8 cellular contexts compared by ENCODE assay signal in the genomic region with DNA sequence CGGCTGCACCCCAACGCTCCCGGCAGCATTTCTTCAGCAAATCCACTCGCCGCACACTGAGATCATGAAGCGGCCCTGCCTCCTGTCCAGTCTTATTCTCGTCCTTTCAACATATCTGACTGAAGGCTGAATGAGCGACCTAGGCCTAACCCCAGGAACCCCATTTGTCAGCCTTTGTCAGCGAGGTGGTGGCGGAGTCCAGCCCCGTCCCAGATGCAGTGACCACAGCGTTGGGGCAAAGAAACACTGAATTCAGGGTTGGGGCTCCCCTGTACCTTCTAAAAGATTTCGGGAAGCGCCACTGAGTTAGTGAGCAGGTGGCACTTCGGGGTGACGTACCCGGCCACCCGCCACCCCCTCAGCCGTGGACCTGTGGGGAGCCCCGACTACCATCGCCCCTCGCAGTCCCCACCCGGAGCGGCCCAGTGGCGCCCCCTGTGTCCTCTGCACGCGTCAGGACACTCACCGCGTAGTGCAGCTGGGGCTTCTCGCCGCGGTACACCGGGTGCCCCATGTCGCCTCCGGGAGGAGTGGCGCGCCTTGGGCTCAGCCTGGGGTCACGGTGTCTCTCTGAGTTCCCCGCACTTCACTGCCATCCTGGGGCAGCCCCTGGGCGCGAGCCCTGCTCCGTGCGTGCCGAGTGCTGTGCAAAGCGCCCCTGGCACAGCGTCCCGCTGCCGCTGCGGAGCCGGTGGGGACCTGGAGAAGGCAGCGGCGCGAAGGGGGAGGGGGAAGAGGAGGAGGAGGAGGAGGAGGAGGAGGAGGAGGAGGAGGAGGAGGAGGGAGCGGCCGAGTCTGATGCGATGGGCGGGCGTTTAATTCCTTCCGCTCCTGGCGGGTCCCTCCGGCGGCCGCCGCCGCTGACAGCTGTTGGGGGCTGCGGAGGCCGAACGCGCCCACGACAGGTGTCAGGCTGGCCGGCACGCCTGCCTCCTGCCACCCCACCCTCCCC.
DNase-seq lines count a peak whose midpoint lies in the region; ATAC-seq and TF ChIP-seq lines count a peak whose summit lies in the region.

No MANE protein-coding gene starts in this region.

- DNase-seq in GM13976 (ENCODE audit: low spot score) (peak; percentile 43), MM.1S (peak; percentile 77), fibroblast of villous mesenchyme (ENCODE audit: low read depth) (no peak), osteocyte (ENCODE audit: extremely low spot score, unreplicated experiment) (no peak), OCI-M1 (lab: John Stamatoyannopoulos, UW) (no peak)
- no peak for DNase-seq in T-helper 2 cell treated with Interferon-gamma antibody and Interleukin-4, amounts not matched to agents 5 μg/mL and 100 μg/mL, for 36 hours (ENCODE audit: low spot score)

- ATAC-seq in GM21360 (IDR thresholded peaks at IDR 0.05; ENCODE audit: unreplicated experiment) (no peak), HG03354 (IDR thresholded peaks at IDR 0.05; ENCODE audit: poor library complexity, severe bottlenecking, unreplicated experiment) (no peak)

- H4K20me1 ChIP-seq in MM.1S (ENCODE audit: insufficient read depth, low read length), result no peaks in the 10 kb centered on the region

- in situ Hi-C loops in GM13976 (cut with MboI; ENCODE audit: low sequenced_read_pairs, unreplicated experiment), result no loop called here

- H3K27ac Mint-ChIP-seq in osteocyte (ENCODE audit: unreplicated experiment), result peak overlapping the region; percentile 27
- H3K27ac Mint-ChIP-seq in T-helper 2 cell treated with Interferon-gamma antibody and Interleukin-4, amounts not matched to agents 5 μg/mL and 100 μg/mL, for 36 hours, result no peak overlapping the region

- H3K27me3 Mint-ChIP-seq in osteocyte (ENCODE audit: unreplicated experiment), result no peaks in the 10 kb centered on the region
- peaks cover 18% of the 10 kb centered on the region for H3K27me3 Mint-ChIP-seq in T-helper 2 cell treated with Interferon-gamma antibody and Interleukin-4, amounts not matched to agents 5 μg/mL and 100 μg/mL, for 36 hours (ENCODE audit: low read depth)

- H3K4me3 ChIP-seq in MM.1S (ENCODE audit: low read length) (peak overlapping the region; percentile 77), fibroblast of villous mesenchyme (ENCODE audit: low read depth, low read length) (peak overlapping the region; percentile 59)

- H3K9ac ChIP-seq in MM.1S (ENCODE audit: low read length), result peak overlapping the region; percentile 96

- H3K4me1 ChIP-seq in MM.1S (ENCODE audit: low read length), result peaks cover 49% of the 10 kb centered on the region

- H3K79me2 ChIP-seq in MM.1S (ENCODE audit: low read length), result peaks cover 48% of the 10 kb centered on the region

- H3K9me3 ChIP-seq in MM.1S (replicated peaks; ENCODE audit: insufficient read depth, low read length), result no peaks in the 10 kb centered on the region

- peak overlapping the region; percentile 100 for H3K27ac ChIP-seq in MM.1S (ENCODE audit: low read length)

- peaks cover 19% of the 10 kb centered on the region for H3K9me3 Mint-ChIP-seq in osteocyte (ENCODE audit: unreplicated experiment)
- no peaks in the 10 kb centered on the region for H3K9me3 Mint-ChIP-seq in T-helper 2 cell treated with Interferon-gamma antibody and Interleukin-4, amounts not matched to agents 5 μg/mL and 100 μg/mL, for 36 hours

- no peaks in the 10 kb centered on the region for H3K27me3 ChIP-seq in MM.1S (replicated peaks; ENCODE audit: insufficient read depth, low read length)

- no peaks in the 10 kb centered on the region for H3K36me3 Mint-ChIP-seq in osteocyte (ENCODE audit: unreplicated experiment)
- no peaks in the 10 kb centered on the region for H3K36me3 Mint-ChIP-seq in T-helper 2 cell treated with Interferon-gamma antibody and Interleukin-4, amounts not matched to agents 5 μg/mL and 100 μg/mL, for 36 hours (ENCODE audit: low read depth)

- peak overlapping the region; percentile 41 for H3K4me3 Mint-ChIP-seq in osteocyte (ENCODE audit: unreplicated experiment)
- no peak overlapping the region for H3K4me3 Mint-ChIP-seq in T-helper 2 cell treated with Interferon-gamma antibody and Interleukin-4, amounts not matched to agents 5 μg/mL and 100 μg/mL, for 36 hours

- H3K9me2 ChIP-seq in MM.1S (replicated peaks; ENCODE audit: insufficient read depth, low read length), result no peaks in the 10 kb centered on the region

- H3K4me1 Mint-ChIP-seq in osteocyte (ENCODE audit: unreplicated experiment), result peaks cover 9% of the 10 kb centered on the region
- no peaks in the 10 kb centered on the region for H3K4me1 Mint-ChIP-seq in T-helper 2 cell treated with Interferon-gamma antibody and Interleukin-4, amounts not matched to agents 5 μg/mL and 100 μg/mL, for 36 hours (ENCODE audit: low read depth)

- H3F3A ChIP-seq in MM.1S (ENCODE audit: insufficient read depth, low read length), result peaks cover 34% of the 10 kb centered on the region

- no peaks in the 10 kb centered on the region for H3K36me3 ChIP-seq in MM.1S (replicated peaks; ENCODE audit: insufficient read depth, low read length)

- H2AFZ ChIP-seq in MM.1S (ENCODE audit: low read length), result peak overlapping the region; percentile 45; the same call in 1 of the 2 replicates

- TF ChIP-seq CTCF in GM13976 (IDR thresholded peaks at IDR 0.05; ENCODE audit: borderline replicate concordance, control extremely low read depth, extremely low read depth, insufficient read depth, missing control alignments), result no peak
- peak; percentile 53 for TF ChIP-seq CTCF in MM.1S (IDR thresholded peaks at IDR 0.05; ENCODE audit: low read length)
- peak; percentile 31 for TF ChIP-seq CTCF in fibroblast of villous mesenchyme (IDR thresholded peaks at IDR 0.05; ENCODE audit: insufficient read depth, low read depth, low read length)
- peak; percentile 31 for TF ChIP-seq CTCF in osteocyte (IDR thresholded peaks at IDR 0.05)

- peak overlapping the region; percentile 89 for H3K4me2 ChIP-seq in MM.1S (ENCODE audit: low read depth, low read length)

Comparison
In these comparisons a context has a peak if more than half of its experiments do, and no peak if none do; other contexts are left out.
1. DNase-seq: peak in GM13976 (single experiment) and MM.1S (single experiment); none in fibroblast of villous mesenchyme (single experiment), osteocyte (single experiment), T-helper 2 cell treated with Interferon-gamma antibody and Interleukin-4, amounts not matched to agents 5 μg/mL and 100 μg/mL, for 36 hours (single experiment) and OCI-M1 (single experiment).